Comparison of ENCODE assay signal across 24 cellular contexts in genomic region chr1:185008746-185009360, GRCh38. TPM values are rescaled to one million over a fixed set of nuclear protein-coding genes. Genes with fewer than 3 reads are reported as not detected.
A peak's percentile ranks its signal among the peaks of the same experiment; 100 is the strongest.
DNase-seq lines count a peak whose midpoint lies in the region; ATAC-seq, FAIRE-seq and TF ChIP-seq lines count a peak whose summit lies in the region.
"Had no signal": no experiment of that assay in that cellular context is flagged by ENCODE, and none has a peak within 500 bp of the region (broad histone marks: within the 10 kb centered on the region; RNA-seq: fewer than 3 reads in every experiment).

No MANE protein-coding gene starts in this region.

- CTCF ChIA-PET in A673 (lab: Charles Lee), result no interaction called here

- no TSS peak for BruUV-seq in A673 (replicated peaks; lab: Mats Ljungman, UMichigan)

- WGBS in psoas muscle, 3 donors, result 22 to 53% (median 23%) methylated on average over 1 of the region's 1 CpG

- no peak for ATAC-seq in psoas muscle
- ATAC-seq: effector memory CD8-positive, alpha-beta T cell; PC-3; right lobe of liver had no signal

- H3K27ac ChIP-seq in A673 (ENCODE audit: low read depth, low read length, poor library complexity, severe bottlenecking) (no peak overlapping the region), psoas muscle (no peak overlapping the region)
- H3K27ac ChIP-seq: left ventricle myocardium inferior, right lobe of liver, tibial artery had no signal

- peaks cover 15% of the 10 kb centered on the region for H3K4me1 ChIP-seq in A673 (ENCODE audit: insufficient read depth, low read length, poor library complexity, severe bottlenecking)
- H3K4me1 ChIP-seq in psoas muscle, result no peaks in the 10 kb centered on the region
- H3K4me1 ChIP-seq: BE2C, left ventricle myocardium inferior, right lobe of liver, tibial artery had no signal

- peak; percentile 93 for FAIRE-seq in islet of Langerhans (lab: Jason Lieb, UNC)
- FAIRE-seq: GM12891 had no signal

- in situ Hi-C loops in ACHN (cut with HindIII; ENCODE audit: low pct_ligation_motif_present, low pct_unique_long_range_greater_than_20kb, low sequenced_read_pairs), result no loop called here

- intact Hi-C loops in A673 (cut with micrococcal nuclease; ENCODE audit: unreplicated experiment), result no loop called here
- intact Hi-C loops in psoas muscle (cut with DNase I), result no loop called here

- no peak for TF ChIP-seq CTCF in A673 (conservative IDR thresholded peaks at IDR 0.05; ENCODE audit: low read depth, low read length)
- TF ChIP-seq CTCF in psoas muscle (IDR thresholded peaks at IDR 0.05), result no peak

- H3K36me3 ChIP-seq in A673 (ENCODE audit: insufficient read depth, low read length, poor library complexity, severe bottlenecking) (no peaks in the 10 kb centered on the region), psoas muscle (ENCODE audit: insufficient read depth in 1 of 2, low read depth in 1 of 2) (no peaks in the 10 kb centered on the region)
- H3K36me3 ChIP-seq: BE2C, left ventricle myocardium inferior, right lobe of liver, tibial artery had no signal

- no peaks in the 10 kb centered on the region for H3K9me3 ChIP-seq in A673 (ENCODE audit: low read depth, low read length, poor library complexity, severe bottlenecking)
- H3K9me3 ChIP-seq in psoas muscle, result no peaks in the 10 kb centered on the region
- H3K9me3 ChIP-seq: BE2C, left ventricle myocardium inferior, right lobe of liver, tibial artery had no signal

- DNase-seq in A673 (ENCODE audit: low spot score) (peak; percentile 61), NCI-H1417 treated with DMSO at 0.1 percent for 48 hours (lab: John Stamatoyannopoulos, UW) (peak; percentile 94), NCI-H69 (lab: John Stamatoyannopoulos, UW) (peak; percentile 97), psoas muscle (no peak), ACHN (no peak), HCEC 1CT (no peak)
- DNase-seq in stimulated activated CD4-positive, alpha-beta T cell treated with anti-CD3 and anti-CD28 coated beads, Interleukin-4, amount 100 ng/mL, for 24 hours, result no peak
- DNase-seq: activated CD4-positive, alpha-beta memory T cell treated with anti-CD3 and anti-CD28 coated beads for 36 hours; activated CD4-positive, alpha-beta T cell treated with anti-CD3 and anti-CD28 coated beads for 1 hour; activated naive CD4-positive, alpha-beta T cell treated with Interleukin-2 at 50 U/mL for 16 hours; BE2C; DMS153; effector memory CD8-positive, alpha-beta T cell; H7; left ventricle myocardium inferior; mesenchymal stem cell; MM.1S; NCI-H187; NCI-H510A; PC-3; right lobe of liver; tibial artery had no signal

- POLR2A ChIA-PET in A673 (lab: Charles Lee; ENCODE audit: low non-redundant PET), result no interaction called here

- H3K27me3 ChIP-seq in A673 (replicated peaks; ENCODE audit: insufficient read depth, low read depth, low read length, poor library complexity), result no peaks in the 10 kb centered on the region
- H3K27me3 ChIP-seq in psoas muscle (ENCODE audit: insufficient read depth in 3 of 3, low read length in 2 of 3), result no peaks in the 10 kb centered on the region
- H3K27me3 ChIP-seq: BE2C, right lobe of liver, tibial artery had no signal

- H3K4me3 ChIP-seq in A673 (ENCODE audit: low read depth, low read length, poor library complexity, severe bottlenecking) (no peak overlapping the region), psoas muscle (no peak overlapping the region)
- H3K4me3 ChIP-seq: left ventricle myocardium inferior, right lobe of liver, tibial artery had no signal

RNA-seq across cellular contexts. Expression of gene NIBAN1, which starts 34.5 kb away (rescaled TPM):
- total RNA-seq in A673 (2021), result 52.9 and 54.8 TPM in 2 replicates
- total RNA-seq in psoas muscle, result 100 to 1,000 TPM in 2 of 4 donors, 10 to 100 TPM in 2; 50.6 to 112 (median 98.0) TPM
- 10 to 100 TPM in 2 of 3 donors, 1 to 10 TPM in 1; 9.0 to 25.0 (median 10.7) TPM for polyA plus RNA-seq in psoas muscle

RNA-seq across cellular contexts. Expression of gene RNF2, which starts 36.5 kb away (rescaled TPM):
- 50.8 and 53.9 TPM in 2 replicates for total RNA-seq in A673 (2021)
- 10 to 100 TPM in 3 of 4 donors, 1 to 10 TPM in 1; 8.1 to 15.3 (median 11.1) TPM for total RNA-seq in psoas muscle
- 1 to 10 TPM; 5.0 to 8.2 (median 5.6) TPM for polyA plus RNA-seq in psoas muscle

Comparison
In these comparisons a context has a peak if more than half of its experiments do, and no peak if none do; other contexts are left out.
1. DNase-seq: peak in A673 (single experiment), NCI-H1417 treated with DMSO at 0.1 percent for 48 hours (single experiment) and NCI-H69 (single experiment); none in psoas muscle (0 of 2), ACHN (single experiment), HCEC 1CT (single experiment) and stimulated activated CD4-positive, alpha-beta T cell treated with anti-CD3 and anti-CD28 coated beads, Interleukin-4, amount 100 ng/mL, for 24 hours (single experiment).